In the genomic region with DNA sequence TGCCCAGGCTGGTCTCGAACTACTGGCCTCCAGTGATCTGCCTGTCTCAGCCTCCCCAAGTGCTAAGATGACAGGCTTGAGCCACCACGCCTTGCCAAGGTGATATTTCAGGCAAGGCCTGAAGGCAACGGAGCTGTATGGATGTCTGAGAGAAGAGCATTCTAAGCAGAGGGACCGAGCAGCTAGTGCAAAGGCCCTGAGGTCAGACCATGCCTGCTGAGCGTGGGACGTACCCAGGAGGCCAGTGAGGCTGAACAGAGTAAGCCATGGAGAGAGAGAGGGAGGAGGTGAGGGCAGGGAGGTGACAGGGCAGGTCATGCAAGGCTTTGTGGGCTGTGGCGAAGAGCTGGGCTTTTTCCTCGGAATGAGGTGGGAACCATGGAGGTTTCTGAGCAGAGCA, we compare ENCODE assay signal across 1 cellular context.
TF ChIP-seq lines count a peak whose summit lies in the region.

No MANE protein-coding gene starts in this region.

TF ChIP-seq in HEK293, 187 proteins besides CTCF, POLR2A, EP300 and RAD21:
- TF ChIP-seq, protein P1, sequence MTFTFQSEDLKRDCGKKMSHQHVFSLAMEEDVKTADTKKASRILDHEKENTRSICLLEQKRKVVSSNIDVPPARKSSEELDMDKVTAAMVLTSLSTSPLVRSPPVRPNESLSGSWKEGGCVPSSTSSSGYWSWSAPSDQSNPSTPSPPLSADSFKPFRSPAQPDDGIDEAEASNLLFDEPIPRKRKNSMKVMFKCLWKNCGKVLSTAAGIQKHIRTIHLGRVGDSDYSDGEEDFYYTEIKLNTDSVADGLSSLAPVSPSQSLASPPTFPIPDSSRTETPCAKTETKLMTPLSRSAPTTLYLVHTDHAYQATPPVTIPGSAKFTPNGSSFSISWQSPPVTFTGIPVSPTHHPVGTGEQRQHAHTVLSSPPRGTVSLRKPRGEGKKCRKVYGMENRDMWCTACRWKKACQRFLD (tag by site-specific recombination; IDR thresholded peaks at IDR 0.05) = no peak
- no peak for TF ChIP-seq ZNF266 (tag by site-specific recombination; IDR thresholded peaks at IDR 0.05; ENCODE audit: low read depth)
- TF ChIP-seq ZNF561 (tag by site-specific recombination; IDR thresholded peaks at IDR 0.05; ENCODE audit: borderline replicate concordance) = no peak
- TF ChIP-seq ZNF114 (tag by site-specific recombination; IDR thresholded peaks at IDR 0.05) = no peak
- TF ChIP-seq ZNF623 (tag by site-specific recombination; IDR thresholded peaks at IDR 0.05) = peak; percentile 98
